Comparison of ENCODE assay signal across 33 cellular contexts in genomic region chr2:198950813-198951212, GRCh38.
"Had no signal": no experiment of that assay in that cellular context is flagged by ENCODE, and none has a peak within 500 bp of the region (broad histone marks: within the 10 kb centered on the region; RNA-seq: fewer than 3 reads in every experiment).

No MANE protein-coding gene starts in this region.

- H3K4me3 ChIP-seq: adrenal gland, body of pancreas, breast epithelium had no signal

- H3K27me3 ChIP-seq: adrenal gland, body of pancreas, brain microvascular endothelial cell, breast epithelium had no signal

- H3K27ac ChIP-seq: adrenal gland, body of pancreas, brain microvascular endothelial cell, breast epithelium, VCaP had no signal

- H3K4me1 Mint-ChIP-seq: activated B cell treated with CpG ODN at 0.5 μM for 24 hours; activated CD4-positive, alpha-beta T cell treated with anti-CD3 and anti-CD28 coated beads, Interleukin-2, amount 10 ng/mL, durations not matched to agents 24 days and 14 days; activated naive CD8-positive, alpha-beta T cell treated with anti-CD3 and anti-CD28 coated beads for 36 hours; activated T-helper 17 cell treated with anti-CD3 and anti-CD28 coated beads, Interleukin-2, amount 50 U/mL, for 72 hours had no signal

- H3K36me3 ChIP-seq: adrenal gland, brain microvascular endothelial cell, breast epithelium had no signal

- H3K4me1 ChIP-seq: adrenal gland, body of pancreas, breast epithelium had no signal

- H3K9me3 Mint-ChIP-seq: activated B cell treated with CpG ODN at 0.5 μM for 24 hours; activated CD4-positive, alpha-beta memory T cell treated with anti-CD3 and anti-CD28 coated beads for 36 hours; activated CD4-positive, alpha-beta T cell treated with anti-CD3 and anti-CD28 coated beads, Interleukin-2, amount 10 ng/mL, durations not matched to agents 24 days and 14 days; activated CD8-positive, alpha-beta T cell treated with anti-CD3 and anti-CD28 coated beads for 36 hours; activated naive CD4-positive, alpha-beta T cell treated with anti-CD3 and anti-CD28 coated beads for 36 hours; activated T-helper 1 cell treated with anti-CD3 and anti-CD28 coated beads, Interleukin-12 subunit alpha, Interleukin-12 subunit beta, Interleukin-2, Interleukin-4 antibody, amounts not matched to agents 30 ng/mL and 10 ng/mL and 1 ng/mL, durations not matched to agents 14 hours and 24 hours and 36 hours; activated T-helper 17 cell treated with anti-CD3 and anti-CD28 coated beads, Interleukin-2, amount 50 U/mL, for 72 hours; T-helper 1 cell treated with Interleukin-12 subunit alpha and Interleukin-12 subunit beta and Interleukin-4 antibody, amounts not matched to agents 30 μg/mL and 1 μg/mL, for 36 hours had no signal

- H3K4me3 Mint-ChIP-seq: activated B cell treated with CpG ODN at 0.5 μM for 24 hours; activated CD4-positive, alpha-beta memory T cell treated with anti-CD3 and anti-CD28 coated beads for 36 hours; activated CD4-positive, alpha-beta T cell treated with anti-CD3 and anti-CD28 coated beads, Interleukin-2, amount 10 ng/mL, durations not matched to agents 24 days and 14 days; activated CD8-positive, alpha-beta T cell treated with anti-CD3 and anti-CD28 coated beads for 36 hours; activated naive CD4-positive, alpha-beta T cell treated with anti-CD3 and anti-CD28 coated beads for 36 hours; activated naive CD8-positive, alpha-beta T cell treated with anti-CD3 and anti-CD28 coated beads for 36 hours; activated T-cell treated with anti-CD3 and anti-CD28 coated beads, Interleukin-2, amount 50 U/mL, for 4 hours; activated T-cell treated with anti-CD3 and anti-CD28 coated beads, Interleukin-2, amount 50 U/mL, for 72 hours; activated T-helper 1 cell treated with anti-CD3 and anti-CD28 coated beads, Interleukin-12 subunit alpha, Interleukin-12 subunit beta, Interleukin-2, Interleukin-4 antibody, amounts not matched to agents 30 ng/mL and 10 ng/mL and 1 ng/mL, durations not matched to agents 14 hours and 24 hours and 36 hours; activated T-helper 17 cell treated with anti-CD3 and anti-CD28 coated beads, Interleukin-2, amount 50 U/mL, for 72 hours; T-helper 1 cell treated with Interleukin-12 subunit alpha and Interleukin-12 subunit beta and Interleukin-4 antibody, amounts not matched to agents 30 μg/mL and 1 μg/mL, for 36 hours had no signal

- DNase-seq: activated B cell treated with CpG ODN at 0.5 μM for 24 hours; activated CD4-positive, alpha-beta memory T cell treated with anti-CD3 and anti-CD28 coated beads for 36 hours; activated CD4-positive, alpha-beta T cell treated with anti-CD3 and anti-CD28 coated beads for 4 hours; activated CD4-positive, alpha-beta T cell treated with anti-CD3 and anti-CD28 coated beads, Interleukin-2, amount 10 ng/mL, durations not matched to agents 24 days and 14 days; activated CD4-positive, alpha-beta T cell treated with anti-CD3 and anti-CD28 coated beads, Interleukin-2, amount 50 U/mL, for 1 hour; activated CD4-positive, alpha-beta T cell treated with anti-CD3 and anti-CD28 coated beads, Interleukin-2, amount 50 U/mL, for 4 hours; activated CD4-positive, CD25-positive, alpha-beta regulatory T cell treated with anti-CD3 and anti-CD28 coated beads, Interleukin-2, amount 50 U/mL, for 72 hours; activated CD8-positive, alpha-beta memory T cell treated with anti-CD3 and anti-CD28 coated beads, Interleukin-2, amount 50 U/mL, for 4 hours; activated CD8-positive, alpha-beta T cell treated with anti-CD3 and anti-CD28 coated beads for 36 hours; activated effector memory CD4-positive, alpha-beta T cell treated with anti-CD3 and anti-CD28 coated beads, Interleukin-2, amount 50 U/mL, for 16 hours; activated gamma-delta T cell treated with Interleukin-2 at 50 U/mL for 16 hours; activated naive CD4-positive, alpha-beta T cell; activated naive CD4-positive, alpha-beta T cell treated with anti-CD3 and anti-CD28 coated beads for 36 hours; activated naive CD4-positive, alpha-beta T cell treated with anti-CD3 and anti-CD28 coated beads, Interleukin-2, amount 50 U/mL, for 16 hours; activated naive CD8-positive, alpha-beta T cell treated with anti-CD3 and anti-CD28 coated beads for 36 hours; activated T-cell treated with anti-CD3 and anti-CD28 coated beads for 4 hours; activated T-cell treated with anti-CD3 and anti-CD28 coated beads, Interleukin-2, amount 50 U/mL, for 1 hour; activated T-cell treated with anti-CD3 and anti-CD28 coated beads, Interleukin-2, amount 50 U/mL, for 4 hours; activated T-cell treated with anti-CD3 and anti-CD28 coated beads, Interleukin-2, amount 50 U/mL, for 72 hours; adrenal gland; amniotic stem cell; aorta; body of pancreas; brain microvascular endothelial cell; central memory CD4-positive, alpha-beta T cell; T-helper 1 cell; T-helper 2 cell had no signal

- H3K9me3 ChIP-seq: adrenal gland, body of pancreas, breast epithelium had no signal

- H3K27ac Mint-ChIP-seq: activated B cell treated with CpG ODN at 0.5 μM for 24 hours; activated CD4-positive, alpha-beta memory T cell treated with anti-CD3 and anti-CD28 coated beads for 36 hours; activated CD4-positive, alpha-beta T cell treated with anti-CD3 and anti-CD28 coated beads, Interleukin-2, amount 10 ng/mL, durations not matched to agents 24 days and 14 days; activated CD8-positive, alpha-beta T cell treated with anti-CD3 and anti-CD28 coated beads for 36 hours; activated naive CD4-positive, alpha-beta T cell treated with anti-CD3 and anti-CD28 coated beads for 36 hours; activated naive CD4-positive, alpha-beta T cell treated with anti-CD3 and anti-CD28 coated beads, Interleukin-2, amount 50 U/mL, for 72 hours; activated naive CD8-positive, alpha-beta T cell treated with anti-CD3 and anti-CD28 coated beads for 36 hours; activated T-cell treated with anti-CD3 and anti-CD28 coated beads, Interleukin-2, amount 50 U/mL, for 72 hours; activated T-helper 1 cell treated with anti-CD3 and anti-CD28 coated beads, Interleukin-12 subunit alpha, Interleukin-12 subunit beta, Interleukin-2, Interleukin-4 antibody, amounts not matched to agents 30 ng/mL and 10 ng/mL and 1 ng/mL, durations not matched to agents 14 hours and 24 hours and 36 hours; activated T-helper 17 cell treated with anti-CD3 and anti-CD28 coated beads, Interleukin-2, amount 50 U/mL, for 72 hours; T-helper 1 cell treated with Interleukin-12 subunit alpha and Interleukin-12 subunit beta and Interleukin-4 antibody, amounts not matched to agents 30 μg/mL and 1 μg/mL, for 36 hours had no signal

- H3K27me3 Mint-ChIP-seq: activated B cell treated with CpG ODN at 0.5 μM for 24 hours; activated CD4-positive, alpha-beta memory T cell treated with anti-CD3 and anti-CD28 coated beads for 36 hours; activated CD4-positive, alpha-beta T cell treated with anti-CD3 and anti-CD28 coated beads, Interleukin-2, amount 10 ng/mL, durations not matched to agents 24 days and 14 days; activated CD8-positive, alpha-beta T cell treated with anti-CD3 and anti-CD28 coated beads for 36 hours; activated naive CD8-positive, alpha-beta T cell treated with anti-CD3 and anti-CD28 coated beads for 36 hours; activated T-helper 17 cell treated with anti-CD3 and anti-CD28 coated beads, Interleukin-2, amount 50 U/mL, for 72 hours had no signal

- H3K36me3 Mint-ChIP-seq: activated CD4-positive, alpha-beta memory T cell treated with anti-CD3 and anti-CD28 coated beads for 36 hours; activated naive CD4-positive, alpha-beta T cell treated with anti-CD3 and anti-CD28 coated beads, Interleukin-2, amount 50 U/mL, for 72 hours; activated naive CD8-positive, alpha-beta T cell treated with anti-CD3 and anti-CD28 coated beads for 36 hours had no signal

- ATAC-seq: activated CD8-positive, alpha-beta T cell treated with anti-CD3 and anti-CD28 coated beads for 36 hours; activated naive CD4-positive, alpha-beta T cell treated with anti-CD3 and anti-CD28 coated beads, Interleukin-2, amount 50 U/mL, for 72 hours; activated T-cell treated with anti-CD3 and anti-CD28 coated beads, Interleukin-2, amount 50 U/mL, for 4 hours; activated T-cell treated with anti-CD3 and anti-CD28 coated beads, Interleukin-2, amount 50 U/mL, for 72 hours; activated T-helper 17 cell treated with anti-CD3 and anti-CD28 coated beads, Interleukin-2, amount 50 U/mL, for 72 hours; body of pancreas had no signal
